40 cellular contexts compared by ENCODE assay signal in the genomic region with DNA sequence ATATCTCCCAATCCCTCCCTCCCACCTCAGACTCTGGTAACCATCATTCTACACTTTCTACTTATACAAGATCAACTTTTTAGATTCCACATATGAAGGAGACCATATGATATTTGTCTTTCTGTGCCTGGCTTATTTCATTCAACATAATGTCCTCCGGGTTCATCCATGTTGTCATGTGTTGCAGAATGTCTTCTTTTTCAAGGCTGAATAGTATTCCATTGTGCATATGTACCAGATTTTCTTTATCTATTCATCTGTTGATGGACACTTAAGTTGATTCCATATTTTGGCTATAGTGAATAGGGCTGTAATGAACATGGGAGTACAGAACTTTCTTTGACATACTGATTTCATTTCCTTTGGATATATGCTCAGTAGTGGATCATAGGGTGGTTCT.
"Had no signal": no experiment of that assay in that cellular context is flagged by ENCODE, and none has a peak within 500 bp of the region (broad histone marks: within the 10 kb centered on the region; RNA-seq: fewer than 3 reads in every experiment).

No MANE protein-coding gene starts in this region.

- H3K27ac ChIP-seq: adrenal gland, ascending aorta, body of pancreas, brain microvascular endothelial cell, breast epithelium, cardiac muscle cell had no signal

- H3K4me1 Mint-ChIP-seq: activated naive CD4-positive, alpha-beta T cell treated with anti-CD3 and anti-CD28 coated beads, Interleukin-2, amount 10 ng/mL, durations not matched to agents 7 days and 5 days; activated naive CD4-positive, alpha-beta T cell treated with anti-CD3 and anti-CD28 coated beads, Interleukin-2, amount 50 U/mL, for 24 hours; activated naive CD8-positive, alpha-beta T cell treated with anti-CD3 and anti-CD28 coated beads for 36 hours; activated naive CD8-positive, alpha-beta T cell treated with anti-CD3 and anti-CD28 coated beads, Interleukin-2, amount 10 ng/mL, durations not matched to agents 7 days and 5 days; activated naive CD8-positive, alpha-beta T cell treated with anti-CD3 and anti-CD28 coated beads, Interleukin-2, amount 50 U/mL, for 24 hours; activated T-helper 17 cell treated with anti-CD3 and anti-CD28 coated beads, Interleukin-2, amount 50 U/mL, for 72 hours; central memory CD8-positive, alpha-beta T cell had no signal

- H3K36me3 Mint-ChIP-seq: activated naive CD4-positive, alpha-beta T cell treated with anti-CD3 and anti-CD28 coated beads, Interleukin-2, amount 10 ng/mL, durations not matched to agents 7 days and 5 days; activated naive CD4-positive, alpha-beta T cell treated with anti-CD3 and anti-CD28 coated beads, Interleukin-2, amount 50 U/mL, for 24 hours; activated naive CD4-positive, alpha-beta T cell treated with anti-CD3 and anti-CD28 coated beads, Interleukin-2, amount 50 U/mL, for 72 hours; activated naive CD8-positive, alpha-beta T cell; activated naive CD8-positive, alpha-beta T cell treated with anti-CD3 and anti-CD28 coated beads for 36 hours; activated naive CD8-positive, alpha-beta T cell treated with anti-CD3 and anti-CD28 coated beads, Interleukin-2, amount 10 ng/mL, durations not matched to agents 7 days and 5 days; brain had no signal

- H3K27me3 ChIP-seq: adrenal gland, ascending aorta, body of pancreas, brain microvascular endothelial cell, breast epithelium, cardiac muscle cell had no signal

- H3K4me3 ChIP-seq: adrenal gland, ascending aorta, body of pancreas, breast epithelium, cardiac muscle cell had no signal

- H3K27ac Mint-ChIP-seq: activated naive CD4-positive, alpha-beta T cell treated with anti-CD3 and anti-CD28 coated beads for 36 hours; activated naive CD4-positive, alpha-beta T cell treated with anti-CD3 and anti-CD28 coated beads, Interleukin-2, amount 10 ng/mL, durations not matched to agents 7 days and 5 days; activated naive CD4-positive, alpha-beta T cell treated with anti-CD3 and anti-CD28 coated beads, Interleukin-2, amount 50 U/mL, for 24 hours; activated naive CD4-positive, alpha-beta T cell treated with anti-CD3 and anti-CD28 coated beads, Interleukin-2, amount 50 U/mL, for 72 hours; activated naive CD8-positive, alpha-beta T cell; activated naive CD8-positive, alpha-beta T cell treated with anti-CD3 and anti-CD28 coated beads for 36 hours; activated naive CD8-positive, alpha-beta T cell treated with anti-CD3 and anti-CD28 coated beads, Interleukin-2, amount 10 ng/mL, durations not matched to agents 7 days and 5 days; activated naive CD8-positive, alpha-beta T cell treated with anti-CD3 and anti-CD28 coated beads, Interleukin-2, amount 50 U/mL, for 24 hours; activated T-cell treated with anti-CD3 and anti-CD28 coated beads, Interleukin-2, amount 50 U/mL, for 24 hours; activated T-cell treated with anti-CD3 and anti-CD28 coated beads, Interleukin-2, amount 50 U/mL, for 72 hours; activated T-helper 1 cell treated with anti-CD3 and anti-CD28 coated beads, Interleukin-12 subunit alpha, Interleukin-12 subunit beta, Interleukin-2, Interleukin-4 antibody, amounts not matched to agents 30 ng/mL and 10 ng/mL and 1 ng/mL, durations not matched to agents 14 hours and 24 hours and 36 hours; activated T-helper 17 cell treated with anti-CD3 and anti-CD28 coated beads, Interleukin-2, amount 50 U/mL, for 72 hours; activated T-helper 2 cell treated with anti-CD3 and anti-CD28 coated beads, Interferon-gamma antibody, Interleukin-2, Interleukin-4, amounts not matched to agents 10 μg/mL and 5 μg/mL and 100 μg/mL, durations not matched to agents 14 hours and 24 hours and 36 hours; brain had no signal

- H3K9me3 ChIP-seq: ascending aorta, body of pancreas had no signal

- H3K36me3 ChIP-seq: adrenal gland, ascending aorta, brain microvascular endothelial cell, breast epithelium, cardiac muscle cell had no signal

- H3K4me3 Mint-ChIP-seq: activated naive CD4-positive, alpha-beta T cell treated with anti-CD3 and anti-CD28 coated beads for 36 hours; activated naive CD4-positive, alpha-beta T cell treated with anti-CD3 and anti-CD28 coated beads, Interleukin-2, amount 10 ng/mL, durations not matched to agents 7 days and 5 days; activated naive CD4-positive, alpha-beta T cell treated with anti-CD3 and anti-CD28 coated beads, Interleukin-2, amount 50 U/mL, for 24 hours; activated naive CD8-positive, alpha-beta T cell; activated naive CD8-positive, alpha-beta T cell treated with anti-CD3 and anti-CD28 coated beads for 36 hours; activated naive CD8-positive, alpha-beta T cell treated with anti-CD3 and anti-CD28 coated beads, Interleukin-2, amount 10 ng/mL, durations not matched to agents 7 days and 5 days; activated naive CD8-positive, alpha-beta T cell treated with anti-CD3 and anti-CD28 coated beads, Interleukin-2, amount 50 U/mL, for 24 hours; activated T-cell treated with anti-CD3 and anti-CD28 coated beads, Interleukin-2, amount 50 U/mL, for 24 hours; activated T-cell treated with anti-CD3 and anti-CD28 coated beads, Interleukin-2, amount 50 U/mL, for 4 hours; activated T-cell treated with anti-CD3 and anti-CD28 coated beads, Interleukin-2, amount 50 U/mL, for 72 hours; activated T-helper 1 cell treated with anti-CD3 and anti-CD28 coated beads, Interleukin-12 subunit alpha, Interleukin-12 subunit beta, Interleukin-2, Interleukin-4 antibody, amounts not matched to agents 30 ng/mL and 10 ng/mL and 1 ng/mL, durations not matched to agents 14 hours and 24 hours and 36 hours; activated T-helper 17 cell treated with anti-CD3 and anti-CD28 coated beads, Interleukin-2, amount 50 U/mL, for 72 hours; brain; central memory CD8-positive, alpha-beta T cell had no signal

- FAIRE-seq: astrocyte, bronchial epithelial cell had no signal

- DNase-seq: activated effector memory CD4-positive, alpha-beta T cell treated with anti-CD3 and anti-CD28 coated beads, Interleukin-2, amount 50 U/mL, for 16 hours; activated effector memory CD4-positive, alpha-beta T cell treated with Interleukin-2 at 50 U/mL for 16 hours; activated gamma-delta T cell; activated gamma-delta T cell treated with Interleukin-2 at 50 U/mL for 16 hours; activated naive CD4-positive, alpha-beta T cell; activated naive CD4-positive, alpha-beta T cell treated with anti-CD3 and anti-CD28 coated beads for 36 hours; activated naive CD4-positive, alpha-beta T cell treated with anti-CD3 and anti-CD28 coated beads, Interleukin-2, amount 10 ng/mL, durations not matched to agents 7 days and 5 days; activated naive CD4-positive, alpha-beta T cell treated with anti-CD3 and anti-CD28 coated beads, Interleukin-2, amount 50 U/mL, for 16 hours; activated naive CD4-positive, alpha-beta T cell treated with Interleukin-2 at 50 U/mL for 16 hours; activated naive CD8-positive, alpha-beta T cell treated with anti-CD3 and anti-CD28 coated beads for 36 hours; activated naive CD8-positive, alpha-beta T cell treated with anti-CD3 and anti-CD28 coated beads, Interleukin-2, amount 10 ng/mL, durations not matched to agents 7 days and 5 days; activated naive CD8-positive, alpha-beta T cell treated with anti-CD3 and anti-CD28 coated beads, Interleukin-2, amount 50 U/mL, for 24 hours; activated T-cell treated with anti-CD3 and anti-CD28 coated beads, Interleukin-2, amount 50 U/mL, for 1 hour; activated T-cell treated with anti-CD3 and anti-CD28 coated beads, Interleukin-2, amount 50 U/mL, for 24 hours; activated T-cell treated with anti-CD3 and anti-CD28 coated beads, Interleukin-2, amount 50 U/mL, for 4 hours; activated T-cell treated with anti-CD3 and anti-CD28 coated beads, Interleukin-2, amount 50 U/mL, for 48 hours; activated T-cell treated with anti-CD3 and anti-CD28 coated beads, Interleukin-2, amount 50 U/mL, for 72 hours; adrenal gland; amniotic stem cell; amygdala; anterior cingulate cortex; aorta; body of pancreas; brain microvascular endothelial cell; caudate nucleus; central memory CD4-positive, alpha-beta T cell; cerebellar nuclear complex had no signal

- H3K9me3 Mint-ChIP-seq: activated naive CD4-positive, alpha-beta T cell treated with anti-CD3 and anti-CD28 coated beads for 36 hours; activated naive CD8-positive, alpha-beta T cell treated with anti-CD3 and anti-CD28 coated beads, Interleukin-2, amount 10 ng/mL, durations not matched to agents 7 days and 5 days; activated T-helper 1 cell treated with anti-CD3 and anti-CD28 coated beads, Interleukin-12 subunit alpha, Interleukin-12 subunit beta, Interleukin-2, Interleukin-4 antibody, amounts not matched to agents 30 ng/mL and 10 ng/mL and 1 ng/mL, durations not matched to agents 14 hours and 24 hours and 36 hours; activated T-helper 17 cell treated with anti-CD3 and anti-CD28 coated beads, Interleukin-2, amount 50 U/mL, for 72 hours; activated T-helper 2 cell treated with anti-CD3 and anti-CD28 coated beads, Interferon-gamma antibody, Interleukin-2, Interleukin-4, amounts not matched to agents 10 μg/mL and 5 μg/mL and 100 μg/mL, durations not matched to agents 14 hours and 24 hours and 36 hours; central memory CD8-positive, alpha-beta T cell had no signal

- H3K27me3 Mint-ChIP-seq: brain had no signal

- H3K4me1 ChIP-seq: adrenal gland, ascending aorta, body of pancreas, breast epithelium had no signal

- ATAC-seq: activated naive CD4-positive, alpha-beta T cell treated with anti-CD3 and anti-CD28 coated beads, Interleukin-2, amount 50 U/mL, for 72 hours; activated naive CD8-positive, alpha-beta T cell treated with anti-CD3 and anti-CD28 coated beads, Interleukin-2, amount 50 U/mL, for 24 hours; activated T-cell treated with anti-CD3 and anti-CD28 coated beads, Interleukin-2, amount 50 U/mL, for 4 hours; activated T-cell treated with anti-CD3 and anti-CD28 coated beads, Interleukin-2, amount 50 U/mL, for 72 hours; activated T-helper 17 cell treated with anti-CD3 and anti-CD28 coated beads, Interleukin-2, amount 50 U/mL, for 72 hours; body of pancreas had no signal
